22 cellular contexts compared by ENCODE assay signal in genomic region chr5:55377810-55378209, GRCh38.
DNase-seq lines count a peak whose midpoint lies in the region; ATAC-seq, FAIRE-seq and TF ChIP-seq lines count a peak whose summit lies in the region.
"Had no signal": no experiment of that assay in that cellular context is flagged by ENCODE, and none has a peak within 500 bp of the region (broad histone marks: within the 10 kb centered on the region; RNA-seq: fewer than 3 reads in every experiment).

No MANE protein-coding gene starts in this region.

- no peak for FAIRE-seq in small intestine (lab: Jason Lieb, UNC)
- FAIRE-seq: GM19239, H1 had no signal

- H3K9me3 Mint-ChIP-seq in activated naive CD8-positive, alpha-beta T cell treated with anti-CD3 and anti-CD28 coated beads for 36 hours: peaks cover 16% of the 10 kb centered on the region

- DNase-seq in G401 (ENCODE audit: low spot score) (peak; percentile 36), esophagus squamous epithelium (lab: John Stamatoyannopoulos, UW) (no peak), small intestine (no peak), GF-D8 (lab: John Stamatoyannopoulos, UW) (no peak), glomerular visceral epithelial cell (ENCODE audit: extremely low spot score) (no peak), anterior cingulate cortex (lab: John Stamatoyannopoulos, UW) (no peak)
- DNase-seq in activated naive CD8-positive, alpha-beta T cell treated with anti-CD3 and anti-CD28 coated beads for 36 hours: no peak
- DNase-seq: ACHN, DMS153, KG1, MV-4-11, NCI-H1417, NCI-H187, NCI-H2107, NCI-H2227 treated with DMSO at 0.1 percent for 48 hours, NCI-H524 treated with DMSO at 0.1 percent for 48 hours, SHP77 treated with DMSO at 0.1 percent for 48 hours, SK-N-SH had no signal

- no peaks in the 10 kb centered on the region for H3K27me3 Mint-ChIP-seq in activated naive CD8-positive, alpha-beta T cell treated with anti-CD3 and anti-CD28 coated beads for 36 hours

- no peaks in the 10 kb centered on the region for H3K4me1 ChIP-seq in esophagus squamous epithelium
- H3K4me1 ChIP-seq in small intestine (ENCODE audit: control insufficient read depth in 2 of 2, insufficient read depth in 1 of 2, low read depth in 1 of 2, low read length in 1 of 2): no peaks in the 10 kb centered on the region

- peaks cover 2 to 87% (median 8%) of the 10 kb centered on the region in 3 donors for H3K36me3 ChIP-seq in esophagus squamous epithelium
- H3K36me3 ChIP-seq in small intestine (ENCODE audit: control insufficient read depth in 2 of 2, insufficient read depth in 2 of 2, low read length in 2 of 2): peaks cover 3 to 7% of the 10 kb centered on the region in 2 donors

- WGBS in esophagus squamous epithelium, 2 donors: 38 to 42% methylated on average over 1 of the region's 1 CpG
- WGBS in small intestine, 3 donors: 19 to 65% (median 48%) methylated on average over 1 of the region's 1 CpG

- H3K27me3 ChIP-seq in esophagus squamous epithelium: no peaks in the 10 kb centered on the region
- H3K27me3 ChIP-seq in small intestine (ENCODE audit: control insufficient read depth in 2 of 2, insufficient read depth in 2 of 2, low read length in 2 of 2): no peaks in the 10 kb centered on the region

- no peak for ATAC-seq in GM18868 (IDR thresholded peaks at IDR 0.05; ENCODE audit: unreplicated experiment)
- ATAC-seq: GM12878 had no signal

- no peak for TF ChIP-seq POLR2A in esophagus squamous epithelium (IDR thresholded peaks at IDR 0.05)

- peaks cover 68% of the 10 kb centered on the region for H3K36me3 Mint-ChIP-seq in activated naive CD8-positive, alpha-beta T cell treated with anti-CD3 and anti-CD28 coated beads for 36 hours

- H3K4me1 Mint-ChIP-seq in activated naive CD8-positive, alpha-beta T cell treated with anti-CD3 and anti-CD28 coated beads for 36 hours: no peaks in the 10 kb centered on the region

- H3K4me3 Mint-ChIP-seq in activated naive CD8-positive, alpha-beta T cell treated with anti-CD3 and anti-CD28 coated beads for 36 hours: no peak overlapping the region

- intact Hi-C loops in esophagus squamous epithelium (cut with DNase I): no loop called here

- H3K27ac Mint-ChIP-seq in activated naive CD8-positive, alpha-beta T cell treated with anti-CD3 and anti-CD28 coated beads for 36 hours: peak overlapping the region; percentile 6

- no peak for TF ChIP-seq CTCF in esophagus squamous epithelium (IDR thresholded peaks at IDR 0.05)

- H3K27ac ChIP-seq in esophagus squamous epithelium (peak overlapping the region in 3 of 4 donors; percentile 22 to 55 (median 53)), small intestine (ENCODE audit: low read depth in 1 of 2, low read length in 1 of 2) (peak overlapping the region; percentile 30 to 52)

- in situ Hi-C loops in G401 (cut with HindIII; ENCODE audit: low sequenced_read_pairs): no loop called here

- H3K4me3 ChIP-seq in esophagus squamous epithelium: no peak overlapping the region
- H3K4me3 ChIP-seq in small intestine (ENCODE audit: low read depth in 1 of 2, low read length in 2 of 2): no peak overlapping the region
- H3K4me3 ChIP-seq: GM12878 had no signal

- H3K9me3 ChIP-seq in esophagus squamous epithelium (peaks cover 0 to 4% (median 3%) of the 10 kb centered on the region in 3 donors), small intestine (ENCODE audit: control insufficient read depth, low read depth) (no peaks in the 10 kb centered on the region)
- H3K9me3 ChIP-seq: SK-N-SH had no signal
